In the genomic region with DNA sequence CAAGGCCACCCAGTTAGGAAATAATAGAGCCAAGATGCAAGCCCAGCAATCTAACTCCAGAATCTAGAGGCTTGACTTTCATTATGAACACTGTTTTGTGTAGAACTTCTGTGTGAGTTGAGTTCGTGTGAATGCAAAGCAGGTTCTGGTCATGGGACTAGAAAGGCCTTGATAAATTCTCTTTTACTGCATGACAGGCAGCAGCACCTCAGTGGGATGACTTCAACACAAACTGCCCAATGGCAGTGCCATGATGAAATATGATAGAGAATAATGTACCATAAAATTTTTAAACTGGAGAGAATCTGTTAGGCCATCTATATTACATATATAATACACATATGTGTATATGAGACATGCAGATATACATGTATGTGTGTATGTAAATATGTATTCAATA, we compare ENCODE assay signal across 14 cellular contexts.
DNase-seq lines count a peak whose midpoint lies in the region; ATAC-seq and TF ChIP-seq lines count a peak whose summit lies in the region.
"Had no signal": no experiment of that assay in that cellular context is flagged by ENCODE, and none has a peak within 500 bp of the region (broad histone marks: within the 10 kb centered on the region; RNA-seq: fewer than 3 reads in every experiment).

No MANE protein-coding gene starts in this region.

- H4K91ac ChIP-seq in IMR-90 (ENCODE audit: insufficient read depth, low read depth, low read length), result peak overlapping the region; percentile 57

- peak overlapping the region; percentile 91; the same call in 1 of the 2 replicates for H4K5ac ChIP-seq in IMR-90 (ENCODE audit: low read depth, low read length)

- H2BK15ac ChIP-seq in IMR-90 (ENCODE audit: low read depth, low read length), result peak overlapping the region; percentile 82; the same call in 1 of the 3 replicates

- CTCF ChIA-PET in IMR-90 (lab: Yijun Ruan, JAX), result interaction anchor here (0.6 kb wide), 1 partner anchor 1513 kb away, joined by 3 read pairs; no protein-coding TSS in a partner anchor

- H3K4me1 Mint-ChIP-seq in CD14-positive monocyte, result no peaks in the 10 kb centered on the region
- H3K4me1 Mint-ChIP-seq: B cell had no signal

- H3K23ac ChIP-seq in IMR-90 (ENCODE audit: low read depth, low read length), result peak overlapping the region; percentile 19; the same call in 1 of the 2 replicates

- WGBS in IMR-90 (ENCODE audit: extremely low coverage in 2 of 2, insufficient read length in 1 of 2), 2 experiments, result 80% methylated on average over 1 of the region's 1 CpG; no CpG with 5 or more reads in 1 of the 2 experiments
- WGBS in thyroid gland, 2 donors, result 84 to 88% methylated on average over 1 of the region's 1 CpG

- H3K18ac ChIP-seq in IMR-90 (ENCODE audit: low read depth, low read length), result peak overlapping the region; percentile 95; the same call in 1 of the 2 replicates

- no peaks in the 10 kb centered on the region for H3K36me3 ChIP-seq in IMR-90 (ENCODE audit: control insufficient read depth, insufficient read depth, low read length)
- no peaks in the 10 kb centered on the region for H3K36me3 ChIP-seq in thyroid gland
- no peaks in the 10 kb centered on the region for H3K36me3 ChIP-seq in upper lobe of right lung

- no TSS peak for BruUV-seq in IMR-90 (replicated peaks; lab: Mats Ljungman, UMichigan)

- peak overlapping the region; percentile 7; the same call in 1 of the 2 replicates for H3K4me2 ChIP-seq in IMR-90 (ENCODE audit: low read depth, low read length)

- peak overlapping the region; percentile 62 for H3K14ac ChIP-seq in IMR-90 (replicated peaks; ENCODE audit: low read depth, low read length)

- peak overlapping the region; percentile 78 for H3K4ac ChIP-seq in IMR-90 (ENCODE audit: low read depth, low read length)

- H2AK9ac ChIP-seq in IMR-90 (replicated peaks; ENCODE audit: low read depth, low read length, poor library complexity), result no peak overlapping the region

- no peak overlapping the region for H3K9ac ChIP-seq in IMR-90 (ENCODE audit: low read depth, low read length)

- H3K4me1 ChIP-seq in IMR-90 (ENCODE audit: control insufficient read depth, insufficient read depth, low read length) (peaks cover 14% of the 10 kb centered on the region; the same call in 1 of the 2 replicates), thyroid gland (peaks cover 15 to 18% of the 10 kb centered on the region in 2 donors), upper lobe of right lung (no peaks in the 10 kb centered on the region)

- H3K27ac Mint-ChIP-seq in CD14-positive monocyte, result no peak overlapping the region
- H3K27ac Mint-ChIP-seq: B cell; CD4-positive, alpha-beta memory T cell; H9 had no signal

- no peak overlapping the region for H3K4me3 Mint-ChIP-seq in CD14-positive monocyte
- H3K4me3 Mint-ChIP-seq: B cell; CD4-positive, alpha-beta memory T cell; H9 had no signal

- no peaks in the 10 kb centered on the region for H3K9me3 ChIP-seq in IMR-90 (ENCODE audit: control insufficient read depth, insufficient read depth, low read length)
- no peaks in the 10 kb centered on the region for H3K9me3 ChIP-seq in thyroid gland
- no peaks in the 10 kb centered on the region for H3K9me3 ChIP-seq in upper lobe of right lung

- H3K36me3 Mint-ChIP-seq in CD14-positive monocyte, result peaks cover 0 to 2% of the 10 kb centered on the region in 2 donors
- H3K36me3 Mint-ChIP-seq: CD4-positive, alpha-beta memory T cell had no signal

- ATAC-seq in IMR-90 (ENCODE audit: low read depth) (peak; percentile 8; the same call in 1 of the 2 replicates), upper lobe of right lung (no peak)

- peak overlapping the region; percentile 32 for H2AK5ac ChIP-seq in IMR-90 (ENCODE audit: low read depth, low read length)

- in situ Hi-C loops in IMR-90 (cut with MboI; ENCODE audit: low sequenced_read_pairs), result no loop called here

- peaks cover 3% of the 10 kb centered on the region; the same call in 1 of the 2 replicates for H3K9me1 ChIP-seq in IMR-90 (ENCODE audit: insufficient read depth, low read length)

- H3K27me3 Mint-ChIP-seq in CD14-positive monocyte (ENCODE audit: low read depth in 3 of 3), result peaks cover 0 to 2% (median 0%) of the 10 kb centered on the region in 3 donors
- H3K27me3 Mint-ChIP-seq: B cell had no signal

- peak overlapping the region; percentile 96 for H2BK20ac ChIP-seq in IMR-90 (ENCODE audit: low read depth, low read length)

- no peak for TF ChIP-seq RAD21 in IMR-90 (IDR thresholded peaks at IDR 0.05; ENCODE audit: low read length)

- peak overlapping the region; percentile 92 for H2BK120ac ChIP-seq in IMR-90 (ENCODE audit: low read depth, low read length)

- peak overlapping the region; percentile 46 to 80; a peak in 3 of 4 replicates for H4K8ac ChIP-seq in IMR-90 (ENCODE audit: low read depth in 2 of 2, low read length in 2 of 2)

- H3K79me1 ChIP-seq in IMR-90 (ENCODE audit: low read depth in 1 of 2, low read length in 2 of 2), result no peaks in the 10 kb centered on the region

- H3K4me3 ChIP-seq in IMR-90 (ENCODE audit: insufficient read depth, low read depth, low read length), result no peak overlapping the region
- H3K4me3 ChIP-seq in thyroid gland (replicated peaks in 1 of 3), result no peak overlapping the region
- H3K4me3 ChIP-seq in upper lobe of right lung, result no peak overlapping the region

- TF ChIP-seq CTCF in IMR-90 (conservative IDR thresholded peaks at IDR 0.05; ENCODE audit: low read depth, low read length), result no peak
- no peak for TF ChIP-seq CTCF in thyroid gland (IDR thresholded peaks at IDR 0.05)
- no peak for TF ChIP-seq CTCF in CD14-positive monocyte (IDR thresholded peaks at IDR 0.05)
- no peak for TF ChIP-seq CTCF in upper lobe of right lung (IDR thresholded peaks at IDR 0.05)

- H2BK5ac ChIP-seq in IMR-90 (ENCODE audit: low read depth, low read length, poor library complexity, severe bottlenecking), result peak overlapping the region; percentile 59

- dilution Hi-C loops in IMR-90 (cut with HindIII; ENCODE audit: low sequenced_read_pairs, unreplicated experiment), result no loop called here

- H3K27me3 ChIP-seq in IMR-90 (ENCODE audit: control insufficient read depth, insufficient read depth, low read length) (no peaks in the 10 kb centered on the region), thyroid gland (no peaks in the 10 kb centered on the region), upper lobe of right lung (no peaks in the 10 kb centered on the region)

- POLR2A ChIA-PET in IMR-90 (lab: Charles Lee; ENCODE audit: unreplicated experiment), result no interaction called here

- no peak for TF ChIP-seq POLR2A in IMR-90 (IDR thresholded peaks at IDR 0.05; ENCODE audit: low read depth, low read length)
- TF ChIP-seq POLR2A in thyroid gland (IDR thresholded peaks at IDR 0.05), result no peak

- DNase-seq in IMR-90 (no peak), epithelial cell of prostate (ENCODE audit: low read depth, low spot score) (no peak), myocyte (ENCODE audit: low read depth) (peak; percentile 50), thyroid gland (no peak), COR-L47 (lab: John Stamatoyannopoulos, UW) (no peak), CD14-positive monocyte (ENCODE audit: low spot score) (no peak), upper lobe of right lung (no peak)
- DNase-seq: C1 segment of cervical spinal cord; CD4-positive, alpha-beta memory T cell; DND-41; GDM1; GOT3; H9 had no signal

- no peaks in the 10 kb centered on the region for H4K20me1 ChIP-seq in IMR-90 (ENCODE audit: insufficient read depth, low read length)

- H3K27ac ChIP-seq in IMR-90 (ENCODE audit: insufficient read depth, low read length), result peak overlapping the region; percentile 49
- peak overlapping the region; percentile 49 for H3K27ac ChIP-seq in epithelial cell of prostate
- peak overlapping the region in 2 of 3 donors; percentile 62 to 69 for H3K27ac ChIP-seq in thyroid gland
- H3K27ac ChIP-seq in upper lobe of right lung, result no peak overlapping the region

- intact Hi-C loops in IMR-90 (cut with micrococcal nuclease) (loop anchor here (10.0 kb wide), 1 partner anchor 138 kb away; no protein-coding TSS in a partner anchor), thyroid gland (cut with DNase I) (no loop called here), CD14-positive monocyte (cut with micrococcal nuclease) (no loop called here), upper lobe of right lung (cut with DNase I) (no loop called here)

- peaks cover 8 to 18% (median 13%) of the 10 kb centered on the region in 7 donors for H3K9me3 Mint-ChIP-seq in CD14-positive monocyte

- no peak overlapping the region for H2AFZ ChIP-seq in IMR-90 (replicated peaks; ENCODE audit: low read length, poor library complexity)

- peak overlapping the region; percentile 13; the same call in 1 of the 2 replicates for H3K56ac ChIP-seq in IMR-90 (ENCODE audit: extremely low read depth, insufficient read depth, low read length)

TF ChIP-seq in IMR-90, 13 proteins besides CTCF, POLR2A, EP300 and RAD21:
- no peak for TF ChIP-seq NFE2L2 (IDR thresholded peaks at IDR 0.05; ENCODE audit: low read depth, low read length)
- no peak for TF ChIP-seq MXI1 (IDR thresholded peaks at IDR 0.05; ENCODE audit: borderline replicate concordance, low read depth, low read length)
